1 cellular context compared by ENCODE assay signal in genomic region chr9:114372971-114373591, GRCh38.
TF ChIP-seq lines count a peak whose summit lies in the region.

No MANE protein-coding gene starts in this region.

TF ChIP-seq in K562, 482 proteins besides CTCF, POLR2A, EP300 and RAD21 (continued from another document and continues in another):
- TF ChIP-seq THAP12 (CRISPR knock-in tag; IDR thresholded peaks at IDR 0.05): no peak
- TF ChIP-seq GTF3C2 (IDR thresholded peaks at IDR 0.05; ENCODE audit: borderline replicate concordance, extremely low read depth, insufficient read length): no peak
- peak; percentile 29; the same call in 1 of the 2 replicates for TF ChIP-seq MAX (CRISPR knock-in tag; IDR thresholded peaks at IDR 0.05)
- peak; percentile 62 for TF ChIP-seq GABPB1 (CRISPR knock-in tag; IDR thresholded peaks at IDR 0.05)
- no peak for TF ChIP-seq IRF1 (CRISPR knock-in tag; IDR thresholded peaks at IDR 0.05; ENCODE audit: borderline replicate concordance)
- TF ChIP-seq GATAD2A (IDR thresholded peaks at IDR 0.05): no peak
- TF ChIP-seq ETS2 (tag; IDR thresholded peaks at IDR 0.05; ENCODE audit: borderline replicate concordance, poor library complexity, severe bottlenecking): no peak
- TF ChIP-seq VEZF1 (CRISPR knock-in tag; IDR thresholded peaks at IDR 0.05): 0 out of 2 replicates have a peak, but pooled peaks have one; percentile 21
- no peak for TF ChIP-seq RFX1 (IDR thresholded peaks at IDR 0.05)
- no peak for TF ChIP-seq SMAD3 (CRISPR knock-in tag; conservative IDR thresholded peaks at IDR 0.05)
- no peak for TF ChIP-seq ZNF133 (CRISPR knock-in tag; IDR thresholded peaks at IDR 0.05)
- TF ChIP-seq ZNF184 (CRISPR knock-in tag; IDR thresholded peaks at IDR 0.05): no peak
- TF ChIP-seq TBP (optimal IDR thresholded peaks at IDR 0.05; ENCODE audit: low read depth, low read length): no peak
- TF ChIP-seq KLF13 (tag; IDR thresholded peaks at IDR 0.05; ENCODE audit: borderline replicate concordance, low read depth): no peak
- TF ChIP-seq ZBTB9 (CRISPR knock-in tag; IDR thresholded peaks at IDR 0.05): no peak
- TF ChIP-seq SMARCA5 (IDR thresholded peaks at IDR 0.05): no peak
- no peak for TF ChIP-seq MNT (conservative IDR thresholded peaks at IDR 0.05)
- TF ChIP-seq TBL1XR1 (IDR thresholded peaks at IDR 0.05; ENCODE audit: low read length in 2 of 2): no peak
- no peak for TF ChIP-seq NR0B1 (IDR thresholded peaks at IDR 0.05; ENCODE audit: partially characterized antibody)
- 0 out of 2 replicates have a peak, but pooled peaks have one; percentile 57 for TF ChIP-seq ZNF740 (CRISPR knock-in tag; IDR thresholded peaks at IDR 0.05)
- TF ChIP-seq ZNF740 (tag; IDR thresholded peaks at IDR 0.05): no peak
- TF ChIP-seq SPI1 (IDR thresholded peaks at IDR 0.05; ENCODE audit: borderline replicate concordance, low read depth, low read length): peak; percentile 67; the same call in 1 of the 2 replicates
- no peak for TF ChIP-seq CBX2 (IDR thresholded peaks at IDR 0.05; ENCODE audit: insufficient read depth, low read length, poor library complexity, severe bottlenecking)
- no peak for TF ChIP-seq ASH1L (IDR thresholded peaks at IDR 0.05; ENCODE audit: borderline replicate concordance, low read depth, partially characterized antibody)
- no peak for TF ChIP-seq SUPT5H (IDR thresholded peaks at IDR 0.05)
- TF ChIP-seq CBX8 (IDR thresholded peaks at IDR 0.05; ENCODE audit: borderline replicate concordance, extremely low read depth, low read depth, low read length, poor library complexity, severe bottlenecking): no peak
- no peak for TF ChIP-seq CSDE1 (IDR thresholded peaks at IDR 0.05)
- TF ChIP-seq YY1 (IDR thresholded peaks at IDR 0.05; ENCODE audit: borderline replicate concordance in 1 of 3, control insufficient read depth in 1 of 3, extremely low read depth in 1 of 3, insufficient read depth in 3 of 3, insufficient read length in 1 of 3, insufficient replicate concordance in 2 of 3, low read depth in 1 of 3, low read length in 2 of 3): no peak
- TF ChIP-seq CEBPG (CRISPR knock-in tag; IDR thresholded peaks at IDR 0.05): peak; percentile 56; the same call in 1 of the 2 replicates
- TF ChIP-seq CEBPG (tag; conservative IDR thresholded peaks at IDR 0.05 in 1 of 2, IDR thresholded peaks at IDR 0.05 in 1 of 2): no peak
- no peak for TF ChIP-seq SRSF9 (IDR thresholded peaks at IDR 0.05; ENCODE audit: borderline replicate concordance, low read depth, low read length)
- TF ChIP-seq KAT7 (CRISPR knock-in tag; IDR thresholded peaks at IDR 0.05; ENCODE audit: borderline replicate concordance): no peak
- no peak for TF ChIP-seq ZNF717 (CRISPR knock-in tag; IDR thresholded peaks at IDR 0.05)
- TF ChIP-seq U2AF2 (optimal IDR thresholded peaks at IDR 0.05; ENCODE audit: low read depth, low read length): no peak
- TF ChIP-seq ADNP (tag; IDR thresholded peaks at IDR 0.05): no peak
- no peak for TF ChIP-seq CHD2 (IDR thresholded peaks at IDR 0.05; ENCODE audit: low read depth, low read length)
- no peak for TF ChIP-seq CBX3 (IDR thresholded peaks at IDR 0.05; ENCODE audit: borderline replicate concordance in 1 of 2, low read length in 2 of 2)
- no peak for TF ChIP-seq ZSCAN29 (IDR thresholded peaks at IDR 0.05)
- TF ChIP-seq ELF1 (tag; IDR thresholded peaks at IDR 0.05): no peak
- TF ChIP-seq RCOR1 (IDR thresholded peaks at IDR 0.05; ENCODE audit: borderline replicate concordance in 1 of 2, low read depth in 2 of 2, low read length in 2 of 2): no peak
- TF ChIP-seq ETS1 (conservative IDR thresholded peaks at IDR 0.05; ENCODE audit: control insufficient read depth, low read depth, low read length): no peak
- TF ChIP-seq ZNF707 (CRISPR knock-in tag; conservative IDR thresholded peaks at IDR 0.05): no peak
- no peak for TF ChIP-seq NFRKB (IDR thresholded peaks at IDR 0.05; ENCODE audit: low read depth)
- TF ChIP-seq SMC3 (conservative IDR thresholded peaks at IDR 0.05; ENCODE audit: insufficient read depth, low read depth, low read length): no peak
- no peak for TF ChIP-seq PHF21A (IDR thresholded peaks at IDR 0.05; ENCODE audit: borderline replicate concordance, low read depth)
- no peak for TF ChIP-seq CCAR2 (IDR thresholded peaks at IDR 0.05; ENCODE audit: low read depth, low read length)
- TF ChIP-seq ZBTB34 (CRISPR knock-in tag; IDR thresholded peaks at IDR 0.05): no peak
- no peak for TF ChIP-seq RBM22 (IDR thresholded peaks at IDR 0.05; ENCODE audit: low read depth, low read length, poor library complexity, severe bottlenecking)
- TF ChIP-seq LEF1 (IDR thresholded peaks at IDR 0.05): no peak
- 0 out of 2 replicates have a peak, but pooled peaks have one; percentile 23 for TF ChIP-seq RBFOX2 (IDR thresholded peaks at IDR 0.05; ENCODE audit: low read depth, low read length)
- TF ChIP-seq NR4A1 (CRISPR knock-in tag; IDR thresholded peaks at IDR 0.05): no peak
- no peak for TF ChIP-seq NR4A1 (tag; IDR thresholded peaks at IDR 0.05)
- TF ChIP-seq ZNF347 (CRISPR knock-in tag; IDR thresholded peaks at IDR 0.05; ENCODE audit: low read depth): no peak
